27 cellular contexts compared by ENCODE assay signal in the genomic region with DNA sequence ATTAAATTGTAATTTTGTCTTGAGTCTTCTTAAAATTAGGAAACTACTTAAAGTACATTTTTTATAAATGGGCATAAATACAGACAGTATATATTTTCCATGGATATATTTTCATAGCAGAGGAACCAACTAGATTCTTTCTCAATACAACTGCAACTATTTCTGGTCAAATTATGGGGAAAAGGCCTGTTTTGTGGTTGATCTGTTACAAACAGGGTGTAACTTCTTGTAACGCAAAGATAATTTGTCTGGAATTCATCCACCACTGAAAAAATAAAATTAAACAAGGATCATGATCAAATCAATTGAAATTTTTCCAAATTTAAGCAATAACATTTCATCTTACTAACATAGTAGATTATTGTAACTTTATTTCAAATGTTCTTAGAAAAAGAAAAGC.
"Had no signal": no experiment of that assay in that cellular context is flagged by ENCODE, and none has a peak within 500 bp of the region (broad histone marks: within the 10 kb centered on the region; RNA-seq: fewer than 3 reads in every experiment).

No MANE protein-coding gene starts in this region.

- H3K36me3 ChIP-seq: pancreas, prostate gland, stomach, tibial nerve had no signal

- H3K4me3 ChIP-seq: gastroesophageal sphincter, pancreas, prostate gland, smooth muscle cell, stomach, tibial nerve had no signal

- ATAC-seq: activated CD8-positive, alpha-beta memory T cell treated with anti-CD3 and anti-CD28 coated beads, Interleukin-2, amount 10 ng/mL, durations not matched to agents 7 days and 5 days; activated CD8-positive, alpha-beta T cell treated with anti-CD3 and anti-CD28 coated beads for 36 hours; activated naive CD4-positive, alpha-beta T cell treated with anti-CD3 and anti-CD28 coated beads, Interleukin-2, amount 50 U/mL, for 72 hours; activated T-cell treated with anti-CD3 and anti-CD28 coated beads, Interleukin-2, amount 50 U/mL, for 72 hours; gastroesophageal sphincter; left cardiac atrium; naive thymus-derived CD4-positive, alpha-beta T cell; pancreas; stimulated activated memory B cell treated with anti-CD40 and anti-IgM and Interleukin-4, amounts not matched to agents 10 μg/mL and 1 μg/mL and 100 μg/mL, for 72 hours had no signal

- H3K27me3 ChIP-seq: gastroesophageal sphincter, pancreas, stomach, tibial nerve had no signal

- H3K9me3 ChIP-seq: gastroesophageal sphincter, pancreas, prostate gland, stomach, tibial nerve had no signal

- DNase-seq: activated B cell treated with CpG ODN at 0.5 μM for 24 hours; activated CD4-positive, alpha-beta T cell treated with anti-CD3 and anti-CD28 coated beads, Interleukin-2, amount 50 U/mL, for 1 hour; activated CD8-positive, alpha-beta memory T cell treated with anti-CD3 and anti-CD28 coated beads, Interleukin-2, amount 10 ng/mL, durations not matched to agents 7 days and 5 days; activated CD8-positive, alpha-beta T cell treated with anti-CD3 and anti-CD28 coated beads for 36 hours; activated naive CD4-positive, alpha-beta T cell; activated T-cell treated with anti-CD3 and anti-CD28 coated beads, Interleukin-2, amount 50 U/mL, for 72 hours; anterior cingulate cortex; effector CD8-positive, alpha-beta T cell; head of caudate nucleus; hippocampal formation; left cardiac atrium; midbrain; naive thymus-derived CD4-positive, alpha-beta T cell; nucleus accumbens; pancreas; retina; stimulated activated CD4-positive, alpha-beta T cell treated with anti-CD3 and anti-CD28 coated beads, Interleukin-1b, Interleukin-23, amount 100 ng/mL, for 48 hours; stimulated activated CD4-positive, alpha-beta T cell treated with anti-CD3 and anti-CD28 coated beads, Interleukin-4, amount 100 ng/mL, for 4 hours; stimulated activated CD8-positive, alpha-beta memory T cell treated with anti-CD3 and anti-CD28 coated beads, Interleukin-4, amount 100 ng/mL, for 48 hours; stomach; T-helper 2 cell had no signal

- H3K27ac ChIP-seq: pancreas, prostate gland had no signal

- H3K4me1 ChIP-seq: pancreas, prostate gland, stomach, tibial nerve had no signal
